ENCODE assay signal across 1 cellular context in genomic region chr17:14813649-14814048, GRCh38.
TF ChIP-seq lines count a peak whose summit lies in the region.

No MANE protein-coding gene starts in this region.

TF ChIP-seq in H1, 55 proteins besides CTCF, POLR2A, EP300 and RAD21 (continued from another document):
- TF ChIP-seq CHD7 (IDR thresholded peaks at IDR 0.05; ENCODE audit: insufficient replicate concordance, low read length) (no peak), CHD1 (IDR thresholded peaks at IDR 0.05; ENCODE audit: low read depth, low read length) (no peak), BCL11A (IDR thresholded peaks at IDR 0.05; ENCODE audit: low read depth in 2 of 2, low read length in 2 of 2) (no peak), ZNF274 (IDR thresholded peaks at IDR 0.05; ENCODE audit: borderline replicate concordance, extremely low read depth, low read length) (no peak)
TF ChIP-seq in H1: peak in this region for 0.
